1 cellular context compared by ENCODE assay signal in the genomic region with DNA sequence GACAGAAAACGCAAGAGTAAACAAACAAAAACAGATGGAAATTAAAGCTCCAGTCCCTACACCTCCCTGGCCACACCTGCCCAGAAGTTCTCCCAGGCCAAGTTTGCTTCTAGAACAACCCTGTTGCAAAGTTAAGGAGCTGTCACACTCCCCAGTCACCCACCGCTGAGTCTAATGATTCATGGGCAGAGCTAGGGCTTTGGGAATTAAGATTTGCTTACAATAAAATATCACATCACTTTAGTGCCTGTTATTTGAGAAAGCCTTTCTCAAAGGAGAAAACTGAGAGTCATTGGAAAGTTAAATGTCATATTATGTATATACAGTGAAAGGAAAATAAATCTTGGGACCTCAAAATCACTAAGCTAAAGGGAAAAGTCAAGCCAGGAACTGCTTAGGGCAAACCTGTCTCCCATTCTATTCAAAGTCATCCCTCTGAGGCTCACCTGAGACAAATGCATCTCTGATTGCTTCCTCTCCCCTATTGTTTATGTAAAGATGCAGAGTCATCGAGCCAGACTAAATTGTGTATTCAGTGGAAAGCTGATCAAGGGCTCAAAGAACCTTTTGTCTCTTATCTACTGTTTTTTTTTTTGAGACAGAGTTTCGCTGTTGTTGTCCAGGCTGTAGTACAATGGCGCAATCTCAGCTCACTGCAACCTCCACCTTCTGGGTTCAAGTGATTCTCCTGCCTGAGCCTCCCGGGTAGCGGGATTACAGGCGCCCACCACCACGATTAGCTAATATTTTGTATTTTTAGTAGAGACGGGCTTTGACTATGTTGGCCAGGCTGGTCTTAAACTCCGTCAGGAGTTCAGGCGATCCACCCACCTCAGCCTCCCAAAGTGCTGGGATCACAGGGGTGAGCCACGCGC.
A peak's percentile ranks its signal among the peaks of the same experiment; 100 is the strongest.
TF ChIP-seq lines count a peak whose summit lies in the region.

No MANE protein-coding gene starts in this region.

TF ChIP-seq in HepG2, 621 proteins besides CTCF, POLR2A, EP300 and RAD21 (continued from another document and continues in another):
- TF ChIP-seq, protein P1, sequence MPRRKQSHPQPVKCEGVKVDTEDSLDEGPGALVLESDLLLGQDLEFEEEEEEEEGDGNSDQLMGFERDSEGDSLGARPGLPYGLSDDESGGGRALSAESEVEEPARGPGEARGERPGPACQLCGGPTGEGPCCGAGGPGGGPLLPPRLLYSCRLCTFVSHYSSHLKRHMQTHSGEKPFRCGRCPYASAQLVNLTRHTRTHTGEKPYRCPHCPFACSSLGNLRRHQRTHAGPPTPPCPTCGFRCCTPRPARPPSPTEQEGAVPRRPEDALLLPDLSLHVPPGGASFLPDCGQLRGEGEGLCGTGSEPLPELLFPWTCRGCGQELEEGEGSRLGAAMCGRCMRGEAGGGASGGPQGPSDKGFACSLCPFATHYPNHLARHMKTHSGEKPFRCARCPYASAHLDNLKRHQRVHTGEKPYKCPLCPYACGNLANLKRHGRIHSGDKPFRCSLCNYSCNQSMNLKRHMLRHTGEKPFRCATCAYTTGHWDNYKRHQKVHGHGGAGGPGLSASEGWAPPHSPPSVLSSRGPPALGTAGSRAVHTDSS (CRISPR knock-in tag; conservative IDR thresholded peaks at IDR 0.05), result no peak
- TF ChIP-seq ZNF878 (CRISPR knock-in tag; IDR thresholded peaks at IDR 0.05), result no peak
- no peak for TF ChIP-seq HES4 (CRISPR knock-in tag; IDR thresholded peaks at IDR 0.05; ENCODE audit: borderline replicate concordance)
- TF ChIP-seq ZNF451 (CRISPR knock-in tag; IDR thresholded peaks at IDR 0.05), result no peak
- TF ChIP-seq, protein P2, sequence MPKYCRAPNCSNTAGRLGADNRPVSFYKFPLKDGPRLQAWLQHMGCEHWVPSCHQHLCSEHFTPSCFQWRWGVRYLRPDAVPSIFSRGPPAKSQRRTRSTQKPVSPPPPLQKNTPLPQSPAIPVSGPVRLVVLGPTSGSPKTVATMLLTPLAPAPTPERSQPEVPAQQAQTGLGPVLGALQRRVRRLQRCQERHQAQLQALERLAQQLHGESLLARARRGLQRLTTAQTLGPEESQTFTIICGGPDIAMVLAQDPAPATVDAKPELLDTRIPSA (CRISPR knock-in tag; IDR thresholded peaks at IDR 0.05; ENCODE audit: borderline replicate concordance), result no peak
- TF ChIP-seq, protein P3, sequence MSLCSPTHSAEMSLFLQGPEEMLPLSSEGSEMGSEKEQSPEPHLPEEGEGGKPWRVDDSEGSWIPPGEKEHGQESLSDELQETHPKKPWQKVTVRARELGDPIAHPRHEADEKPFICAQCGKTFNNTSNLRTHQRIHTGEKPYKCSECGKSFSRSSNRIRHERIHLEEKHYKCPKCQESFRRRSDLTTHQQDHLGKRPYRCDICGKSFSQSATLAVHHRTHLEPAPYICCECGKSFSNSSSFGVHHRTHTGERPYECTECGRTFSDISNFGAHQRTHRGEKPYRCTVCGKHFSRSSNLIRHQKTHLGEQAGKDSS (CRISPR knock-in tag; IDR thresholded peaks at IDR 0.05; ENCODE audit: borderline replicate concordance, low read depth), result no peak
- TF ChIP-seq ZNF713 (CRISPR knock-in tag; IDR thresholded peaks at IDR 0.05), result no peak
- peak; percentile 53; the same call in 1 of the 2 replicates for TF ChIP-seq ZNF12 (CRISPR knock-in tag; IDR thresholded peaks at IDR 0.05)
- no peak for TF ChIP-seq POLR2AphosphoS5 (IDR thresholded peaks at IDR 0.05; ENCODE audit: low read depth, low read length)
- TF ChIP-seq ZNF354B (CRISPR knock-in tag; IDR thresholded peaks at IDR 0.05), result no peak
- TF ChIP-seq, protein P4, sequence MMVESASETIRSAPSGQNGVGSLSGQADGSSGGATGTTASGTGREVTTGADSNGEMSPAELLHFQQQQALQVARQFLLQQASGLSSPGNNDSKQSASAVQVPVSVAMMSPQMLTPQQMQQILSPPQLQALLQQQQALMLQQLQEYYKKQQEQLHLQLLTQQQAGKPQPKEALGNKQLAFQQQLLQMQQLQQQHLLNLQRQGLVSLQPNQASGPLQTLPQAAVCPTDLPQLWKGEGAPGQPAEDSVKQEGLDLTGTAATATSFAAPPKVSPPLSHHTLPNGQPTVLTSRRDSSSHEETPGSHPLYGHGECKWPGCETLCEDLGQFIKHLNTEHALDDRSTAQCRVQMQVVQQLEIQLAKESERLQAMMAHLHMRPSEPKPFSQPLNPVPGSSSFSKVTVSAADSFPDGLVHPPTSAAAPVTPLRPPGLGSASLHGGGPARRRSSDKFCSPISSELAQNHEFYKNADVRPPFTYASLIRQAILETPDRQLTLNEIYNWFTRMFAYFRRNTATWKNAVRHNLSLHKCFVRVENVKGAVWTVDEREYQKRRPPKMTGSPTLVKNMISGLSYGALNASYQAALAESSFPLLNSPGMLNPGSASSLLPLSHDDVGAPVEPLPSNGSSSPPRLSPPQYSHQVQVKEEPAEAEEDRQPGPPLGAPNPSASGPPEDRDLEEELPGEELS (CRISPR knock-in tag; IDR thresholded peaks at IDR 0.05), result peak; percentile 88
- no peak for TF ChIP-seq RFXAP (CRISPR knock-in tag; IDR thresholded peaks at IDR 0.05; ENCODE audit: borderline replicate concordance)
- TF ChIP-seq ZNF563 (CRISPR knock-in tag; IDR thresholded peaks at IDR 0.05), result no peak
- peak; percentile 76; the same call in 1 of the 2 replicates for TF ChIP-seq NFE2L2 (IDR thresholded peaks at IDR 0.05; ENCODE audit: low read length)
- no peak for TF ChIP-seq ZNF841 (CRISPR knock-in tag; IDR thresholded peaks at IDR 0.05; ENCODE audit: borderline replicate concordance)
- TF ChIP-seq, protein P5, sequence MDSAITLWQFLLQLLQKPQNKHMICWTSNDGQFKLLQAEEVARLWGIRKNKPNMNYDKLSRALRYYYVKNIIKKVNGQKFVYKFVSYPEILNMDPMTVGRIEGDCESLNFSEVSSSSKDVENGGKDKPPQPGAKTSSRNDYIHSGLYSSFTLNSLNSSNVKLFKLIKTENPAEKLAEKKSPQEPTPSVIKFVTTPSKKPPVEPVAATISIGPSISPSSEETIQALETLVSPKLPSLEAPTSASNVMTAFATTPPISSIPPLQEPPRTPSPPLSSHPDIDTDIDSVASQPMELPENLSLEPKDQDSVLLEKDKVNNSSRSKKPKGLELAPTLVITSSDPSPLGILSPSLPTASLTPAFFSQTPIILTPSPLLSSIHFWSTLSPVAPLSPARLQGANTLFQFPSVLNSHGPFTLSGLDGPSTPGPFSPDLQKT (CRISPR knock-in tag; IDR thresholded peaks at IDR 0.05; ENCODE audit: borderline replicate concordance), result no peak
- no peak for TF ChIP-seq ZNF816 (CRISPR knock-in tag; IDR thresholded peaks at IDR 0.05; ENCODE audit: borderline replicate concordance)
- no peak for TF ChIP-seq ZNF660 (CRISPR knock-in tag; IDR thresholded peaks at IDR 0.05; ENCODE audit: borderline replicate concordance, low read depth)
- TF ChIP-seq ISX (CRISPR knock-in tag; conservative IDR thresholded peaks at IDR 0.05), result no peak
- TF ChIP-seq ZSCAN22 (CRISPR knock-in tag; IDR thresholded peaks at IDR 0.05), result no peak
- 0 out of 2 replicates have a peak, but pooled peaks have one; percentile 35 for TF ChIP-seq HOXA5 (CRISPR knock-in tag; IDR thresholded peaks at IDR 0.05)
- peak; percentile 44; the same call in 1 of the 2 replicates for TF ChIP-seq RARA (CRISPR knock-in tag; IDR thresholded peaks at IDR 0.05)
- TF ChIP-seq ZNF678 (CRISPR knock-in tag; IDR thresholded peaks at IDR 0.05), result no peak
- TF ChIP-seq ZSCAN29 (CRISPR knock-in tag; conservative IDR thresholded peaks at IDR 0.05), result no peak
- no peak for TF ChIP-seq SMAD1 (CRISPR knock-in tag; IDR thresholded peaks at IDR 0.05; ENCODE audit: borderline replicate concordance, low read depth)
- no peak for TF ChIP-seq CENPT (CRISPR knock-in tag; IDR thresholded peaks at IDR 0.05; ENCODE audit: low read depth)
- no peak for TF ChIP-seq ONECUT2 (CRISPR knock-in tag; IDR thresholded peaks at IDR 0.05)
- TF ChIP-seq, protein P6, sequence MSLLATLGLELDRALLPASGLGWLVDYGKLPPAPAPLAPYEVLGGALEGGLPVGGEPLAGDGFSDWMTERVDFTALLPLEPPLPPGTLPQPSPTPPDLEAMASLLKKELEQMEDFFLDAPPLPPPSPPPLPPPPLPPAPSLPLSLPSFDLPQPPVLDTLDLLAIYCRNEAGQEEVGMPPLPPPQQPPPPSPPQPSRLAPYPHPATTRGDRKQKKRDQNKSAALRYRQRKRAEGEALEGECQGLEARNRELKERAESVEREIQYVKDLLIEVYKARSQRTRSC (CRISPR knock-in tag; IDR thresholded peaks at IDR 0.05; ENCODE audit: low read depth), result no peak
- no peak for TF ChIP-seq ZNF782 (CRISPR knock-in tag; IDR thresholded peaks at IDR 0.05; ENCODE audit: borderline replicate concordance)
- peak; percentile 82; the same call in 1 of the 2 replicates for TF ChIP-seq CBX5 (CRISPR knock-in tag; IDR thresholded peaks at IDR 0.05; ENCODE audit: borderline replicate concordance)
- TF ChIP-seq, protein P7, sequence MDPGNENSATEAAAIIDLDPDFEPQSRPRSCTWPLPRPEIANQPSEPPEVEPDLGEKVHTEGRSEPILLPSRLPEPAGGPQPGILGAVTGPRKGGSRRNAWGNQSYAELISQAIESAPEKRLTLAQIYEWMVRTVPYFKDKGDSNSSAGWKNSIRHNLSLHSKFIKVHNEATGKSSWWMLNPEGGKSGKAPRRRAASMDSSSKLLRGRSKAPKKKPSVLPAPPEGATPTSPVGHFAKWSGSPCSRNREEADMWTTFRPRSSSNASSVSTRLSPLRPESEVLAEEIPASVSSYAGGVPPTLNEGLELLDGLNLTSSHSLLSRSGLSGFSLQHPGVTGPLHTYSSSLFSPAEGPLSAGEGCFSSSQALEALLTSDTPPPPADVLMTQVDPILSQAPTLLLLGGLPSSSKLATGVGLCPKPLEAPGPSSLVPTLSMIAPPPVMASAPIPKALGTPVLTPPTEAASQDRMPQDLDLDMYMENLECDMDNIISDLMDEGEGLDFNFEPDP (CRISPR knock-in tag; conservative IDR thresholded peaks at IDR 0.05), result no peak
- no peak for TF ChIP-seq MTA1 (CRISPR knock-in tag; IDR thresholded peaks at IDR 0.05; ENCODE audit: borderline replicate concordance)
- no peak for TF ChIP-seq ZNF556 (CRISPR knock-in tag; IDR thresholded peaks at IDR 0.05; ENCODE audit: borderline replicate concordance)
- TF ChIP-seq HMG20B (CRISPR knock-in tag; conservative IDR thresholded peaks at IDR 0.05), result peak; percentile 66; the same call in 1 of the 2 replicates
- TF ChIP-seq MXI1 (IDR thresholded peaks at IDR 0.05; ENCODE audit: borderline replicate concordance, low read depth, low read length), result no peak
- no peak for TF ChIP-seq SMARCC2 (IDR thresholded peaks at IDR 0.05)
- TF ChIP-seq RBFOX2 (IDR thresholded peaks at IDR 0.05; ENCODE audit: low read depth, low read length), result no peak
- TF ChIP-seq RFXANK (CRISPR knock-in tag; IDR thresholded peaks at IDR 0.05), result no peak
- TF ChIP-seq, protein P8, sequence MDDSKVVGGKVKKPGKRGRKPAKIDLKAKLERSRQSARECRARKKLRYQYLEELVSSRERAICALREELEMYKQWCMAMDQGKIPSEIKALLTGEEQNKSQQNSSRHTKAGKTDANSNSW (CRISPR knock-in tag; IDR thresholded peaks at IDR 0.05; ENCODE audit: borderline replicate concordance), result no peak
- no peak for TF ChIP-seq ZNF605 (CRISPR knock-in tag; IDR thresholded peaks at IDR 0.05)
- no peak for TF ChIP-seq ETV5 (CRISPR knock-in tag; IDR thresholded peaks at IDR 0.05; ENCODE audit: borderline replicate concordance)
- TF ChIP-seq KMT2B (CRISPR knock-in tag; IDR thresholded peaks at IDR 0.05), result no peak
- TF ChIP-seq ARID2 (CRISPR knock-in tag; IDR thresholded peaks at IDR 0.05; ENCODE audit: borderline replicate concordance), result no peak
- TF ChIP-seq, protein P9, sequence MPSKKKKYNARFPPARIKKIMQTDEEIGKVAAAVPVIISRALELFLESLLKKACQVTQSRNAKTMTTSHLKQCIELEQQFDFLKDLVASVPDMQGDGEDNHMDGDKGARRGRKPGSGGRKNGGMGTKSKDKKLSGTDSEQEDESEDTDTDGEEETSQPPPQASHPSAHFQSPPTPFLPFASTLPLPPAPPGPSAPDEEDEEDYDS (CRISPR knock-in tag; IDR thresholded peaks at IDR 0.05), result peak; percentile 26; the same call in 1 of the 2 replicates
- TF ChIP-seq NR1H2 (CRISPR knock-in tag; IDR thresholded peaks at IDR 0.05; ENCODE audit: borderline replicate concordance, low read depth), result no peak
- TF ChIP-seq ZNF879 (CRISPR knock-in tag; IDR thresholded peaks at IDR 0.05), result no peak
- TF ChIP-seq ZNF264 (CRISPR knock-in tag; IDR thresholded peaks at IDR 0.05), result 0 out of 2 replicates have a peak, but pooled peaks have one; percentile 30
- TF ChIP-seq, protein P10, sequence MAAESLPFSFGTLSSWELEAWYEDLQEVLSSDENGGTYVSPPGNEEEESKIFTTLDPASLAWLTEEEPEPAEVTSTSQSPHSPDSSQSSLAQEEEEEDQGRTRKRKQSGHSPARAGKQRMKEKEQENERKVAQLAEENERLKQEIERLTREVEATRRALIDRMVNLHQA (CRISPR knock-in tag; IDR thresholded peaks at IDR 0.05), result no peak
- no peak for TF ChIP-seq ARHGAP35 (CRISPR knock-in tag; IDR thresholded peaks at IDR 0.05; ENCODE audit: borderline replicate concordance)
- TF ChIP-seq ZFY (CRISPR knock-in tag; IDR thresholded peaks at IDR 0.05), result 0 out of 2 replicates have a peak, but pooled peaks have one; percentile 25
- peak; percentile 86; the same call in 1 of the 2 replicates for TF ChIP-seq ZNF3 (CRISPR knock-in tag; IDR thresholded peaks at IDR 0.05)
- no peak for TF ChIP-seq ZNF720 (CRISPR knock-in tag; IDR thresholded peaks at IDR 0.05)
- no peak for TF ChIP-seq ZBTB21 (CRISPR knock-in tag; IDR thresholded peaks at IDR 0.05)
- TF ChIP-seq CENPX (CRISPR knock-in tag; IDR thresholded peaks at IDR 0.05), result no peak
- TF ChIP-seq MXD4 (CRISPR knock-in tag; IDR thresholded peaks at IDR 0.05), result no peak
- TF ChIP-seq NCOR1 (IDR thresholded peaks at IDR 0.05; ENCODE audit: borderline replicate concordance, low read length), result peak; percentile 71; the same call in 1 of the 2 replicates
- TF ChIP-seq WIZ (CRISPR knock-in tag; IDR thresholded peaks at IDR 0.05), result no peak
- no peak for TF ChIP-seq KDM6A (CRISPR knock-in tag; IDR thresholded peaks at IDR 0.05; ENCODE audit: low read depth)
- TF ChIP-seq, protein P11, sequence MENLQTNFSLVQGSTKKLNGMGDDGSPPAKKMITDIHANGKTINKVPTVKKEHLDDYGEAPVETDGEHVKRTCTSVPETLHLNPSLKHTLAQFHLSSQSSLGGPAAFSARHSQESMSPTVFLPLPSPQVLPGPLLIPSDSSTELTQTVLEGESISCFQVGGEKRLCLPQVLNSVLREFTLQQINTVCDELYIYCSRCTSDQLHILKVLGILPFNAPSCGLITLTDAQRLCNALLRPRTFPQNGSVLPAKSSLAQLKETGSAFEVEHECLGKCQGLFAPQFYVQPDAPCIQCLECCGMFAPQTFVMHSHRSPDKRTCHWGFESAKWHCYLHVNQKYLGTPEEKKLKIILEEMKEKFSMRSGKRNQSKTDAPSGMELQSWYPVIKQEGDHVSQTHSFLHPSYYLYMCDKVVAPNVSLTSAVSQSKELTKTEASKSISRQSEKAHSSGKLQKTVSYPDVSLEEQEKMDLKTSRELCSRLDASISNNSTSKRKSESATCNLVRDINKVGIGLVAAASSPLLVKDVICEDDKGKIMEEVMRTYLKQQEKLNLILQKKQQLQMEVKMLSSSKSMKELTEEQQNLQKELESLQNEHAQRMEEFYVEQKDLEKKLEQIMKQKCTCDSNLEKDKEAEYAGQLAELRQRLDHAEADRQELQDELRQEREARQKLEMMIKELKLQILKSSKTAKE (CRISPR knock-in tag; IDR thresholded peaks at IDR 0.05; ENCODE audit: borderline replicate concordance), result peak; percentile 68; the same call in 1 of the 2 replicates
- peak; percentile 75 for TF ChIP-seq POGZ (CRISPR knock-in tag; IDR thresholded peaks at IDR 0.05)
- no peak for TF ChIP-seq REPIN1 (CRISPR knock-in tag; IDR thresholded peaks at IDR 0.05; ENCODE audit: borderline replicate concordance, low read depth)
